Comparison of ENCODE assay signal across 8 cellular contexts in genomic region chr16:53434436-53435065, GRCh38. TPM values are rescaled to one million over a fixed set of nuclear protein-coding genes. Genes with fewer than 3 reads are reported as not detected.
DNase-seq lines count a peak whose midpoint lies in the region; ATAC-seq lines count a peak whose summit lies in the region.

Gene RBL2 (plus strand): TSS chr16:53434471. CDS start chr16:53434557, 86 bp downstream.

- DNase-seq in GF-D8 (lab: John Stamatoyannopoulos, UW), result peak; percentile 32
- DNase-seq in KBM-7, result peak; percentile 77
- DNase-seq in T-helper 1 cell, result peak; percentile 56 to 85 (median 71)
- DNase-seq in amniotic stem cell (lab: John Stamatoyannopoulos, UW), result peak; percentile 47
- peak; percentile 92 for DNase-seq in left ventricle myocardium superior
- DNase-seq in retina, result peak; percentile 94
- DNase-seq in cerebellar nuclear complex (lab: John Stamatoyannopoulos, UW), result no peak

- ATAC-seq in GM21723 (IDR thresholded peaks at IDR 0.05; ENCODE audit: unreplicated experiment), result peak; percentile 81
- ATAC-seq in left ventricle myocardium superior, result peak; percentile 96

- intact Hi-C loops in left ventricle myocardium superior (cut with micrococcal nuclease), result no loop called here

- in situ Hi-C loops in KBM-7 (cut with MboI; ENCODE audit: low pct_unique_long_range_greater_than_20kb, low sequenced_read_pairs), result no loop called here

RNA-seq across cellular contexts. Expression of gene RBL2, which starts in this region (rescaled TPM):
- total RNA-seq in left ventricle myocardium superior, result 37.1 TPM

Comparison
In these comparisons a context has a peak if more than half of its experiments do, and no peak if none do; other contexts are left out.
1. DNase-seq: peak in GF-D8 (single experiment), KBM-7 (single experiment), T-helper 1 cell (5 of 5), amniotic stem cell (single experiment), left ventricle myocardium superior (single experiment) and retina (single experiment); none in cerebellar nuclear complex (0 of 2).